ENCODE assay signal across 8 cellular contexts in the genomic region with DNA sequence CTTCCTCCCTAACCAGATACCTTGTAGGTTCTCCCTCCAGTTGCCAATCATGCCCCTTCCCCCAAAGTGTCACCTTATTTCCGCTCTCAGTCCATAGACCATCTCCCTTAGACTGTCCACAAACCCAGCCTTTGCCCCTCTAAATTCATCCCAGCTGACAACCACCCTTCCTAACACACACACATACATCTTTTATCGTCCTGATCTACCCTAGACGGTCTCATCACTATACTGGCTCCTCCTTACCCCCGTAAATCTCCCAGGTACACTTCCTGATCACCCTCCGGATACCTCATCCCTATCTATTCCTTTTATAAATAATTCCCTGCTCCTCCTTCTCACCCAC. TPM values are rescaled to one million over a fixed set of nuclear protein-coding genes. Genes with fewer than 3 reads are reported as not detected.
A peak's percentile ranks its signal among the peaks of the same experiment; 100 is the strongest.
DNase-seq lines count a peak whose midpoint lies in the region; ATAC-seq and TF ChIP-seq lines count a peak whose summit lies in the region.

No MANE protein-coding gene starts in this region.

- H3K4me3 ChIP-seq in GM08714 (ENCODE audit: low read length), result peak overlapping the region; percentile 92
- peak overlapping the region; percentile 88 to 94 for H3K4me3 ChIP-seq in ascending aorta
- peak overlapping the region; percentile 86 for H3K4me3 ChIP-seq in lower lobe of right lung
- peak overlapping the region; percentile 90 to 98 for H3K4me3 ChIP-seq in uterus

- H3K4me1 ChIP-seq in ascending aorta (peaks cover 0 to 3% of the 10 kb centered on the region in 2 donors), lower lobe of right lung (peaks cover 19% of the 10 kb centered on the region), uterus (peaks cover 0 to 4% of the 10 kb centered on the region in 2 donors)

- H3K27ac ChIP-seq in ascending aorta, result peak overlapping the region; percentile 87 to 89
- peak overlapping the region; percentile 93 for H3K27ac ChIP-seq in lower lobe of right lung
- peak overlapping the region; percentile 88 to 90 for H3K27ac ChIP-seq in uterus

- TF ChIP-seq POLR2A in uterus (IDR thresholded peaks at IDR 0.05), result no peak

- TF ChIP-seq CTCF in ascending aorta (IDR thresholded peaks at IDR 0.05), result no peak
- TF ChIP-seq CTCF in lower lobe of right lung (IDR thresholded peaks at IDR 0.05), result no peak
- TF ChIP-seq CTCF in uterus (IDR thresholded peaks at IDR 0.05), result no peak

- no peaks in the 10 kb centered on the region for H3K36me3 ChIP-seq in ascending aorta
- H3K36me3 ChIP-seq in lower lobe of right lung, result no peaks in the 10 kb centered on the region
- no peaks in the 10 kb centered on the region for H3K36me3 ChIP-seq in uterus

- no peaks in the 10 kb centered on the region for H3K27me3 ChIP-seq in ascending aorta
- H3K27me3 ChIP-seq in lower lobe of right lung (ENCODE audit: low read depth), result no peaks in the 10 kb centered on the region
- H3K27me3 ChIP-seq in uterus, result no peaks in the 10 kb centered on the region

- H3K9me3 ChIP-seq in ascending aorta, result no peaks in the 10 kb centered on the region
- H3K9me3 ChIP-seq in lower lobe of right lung, result no peaks in the 10 kb centered on the region
- no peaks in the 10 kb centered on the region for H3K9me3 ChIP-seq in uterus

- DNase-seq in ascending aorta (ENCODE audit: low spot score in 2 of 2) (no peak), lower lobe of right lung (no peak), uterus (no peak), SHP77 (lab: John Stamatoyannopoulos, UW) (no peak), AG08396 (ENCODE audit: low spot score) (no peak)

- intact Hi-C loops in ascending aorta (cut with DNase I) (loop anchor here (2.0 to 5.0 kb wide), 2 partner anchors 50 to 130 kb away; partner anchors contain the start of gene SCAANT1), lower lobe of right lung (cut with DNase I) (no loop called here), uterus (cut with DNase I; ENCODE audit: low total_unique reads) (no loop called here)

- peak; percentile 1 for ATAC-seq in HG02759 (IDR thresholded peaks at IDR 0.05; ENCODE audit: unreplicated experiment)
- no peak for ATAC-seq in lower lobe of right lung
- ATAC-seq in HG02623 (IDR thresholded peaks at IDR 0.05; ENCODE audit: unreplicated experiment), result no peak

RNA-seq across cellular contexts. Expression of gene THOC7, which starts 0.8 kb away (rescaled TPM):
- total RNA-seq in ascending aorta (13.8 TPM), lower lobe of right lung (47.2 TPM), uterus (10 to 100 TPM; 25.4 to 86.2 (median 52.0) TPM)

RNA-seq across cellular contexts. Expression of gene ATXN7, which starts 0.9 kb away (rescaled TPM):
- total RNA-seq in ascending aorta (13.2 TPM), lower lobe of right lung (37.3 TPM), uterus (10 to 100 TPM in 2 of 4 donors, 1 to 10 TPM in 2; 3.3 to 42.5 (median 17.9) TPM)

RNA-seq across cellular contexts. Expression of gene C3orf49, which starts 43.7 kb away (rescaled TPM):
- not detected for total RNA-seq in ascending aorta
- total RNA-seq in lower lobe of right lung, result not detected
- total RNA-seq in uterus, result not detected

RNA-seq across cellular contexts. Expression of gene SCAANT1, which starts 49.4 kb away (rescaled TPM):
- total RNA-seq in ascending aorta (not detected), lower lobe of right lung (not detected), uterus (not detected)
